In the genomic region with DNA sequence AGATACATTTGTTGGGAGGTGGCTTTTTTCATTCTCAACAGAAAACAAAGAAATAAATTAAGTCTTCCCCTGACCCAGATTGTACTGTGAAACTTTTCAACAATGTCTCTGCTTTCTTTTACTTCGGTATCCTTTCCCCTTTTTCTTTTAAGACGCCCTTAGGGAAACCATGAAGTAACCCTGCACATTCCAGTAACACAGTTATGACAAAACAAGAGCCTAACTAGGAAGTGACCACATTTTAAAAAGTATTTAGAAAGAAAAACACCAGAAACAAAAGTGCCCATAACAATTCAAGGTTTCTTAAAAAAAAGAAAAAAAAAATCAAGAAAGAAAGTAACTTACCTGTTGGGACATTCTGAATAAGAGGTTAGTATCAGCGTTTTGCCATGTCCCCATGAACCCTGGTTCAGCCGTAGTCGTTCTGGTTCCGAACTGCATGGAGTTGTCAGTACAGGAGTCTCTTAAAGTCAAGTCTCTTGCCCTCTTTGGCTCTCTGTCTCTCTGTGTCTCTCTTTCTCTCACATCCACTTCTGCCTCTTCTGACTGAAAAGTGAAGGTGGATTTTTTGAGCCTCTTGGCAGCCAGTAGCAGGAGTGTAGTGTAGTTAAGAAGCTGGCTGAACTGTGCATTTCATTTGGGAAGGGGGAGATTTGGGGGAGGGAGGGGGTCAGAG, we compare ENCODE assay signal across 1 cellular context.
TF ChIP-seq lines count a peak whose summit lies in the region.

No MANE protein-coding gene starts in this region.

TF ChIP-seq in neural cell, 6 proteins besides CTCF, POLR2A, EP300 and RAD21 (continued from another document):
- TF ChIP-seq, protein P1, sequence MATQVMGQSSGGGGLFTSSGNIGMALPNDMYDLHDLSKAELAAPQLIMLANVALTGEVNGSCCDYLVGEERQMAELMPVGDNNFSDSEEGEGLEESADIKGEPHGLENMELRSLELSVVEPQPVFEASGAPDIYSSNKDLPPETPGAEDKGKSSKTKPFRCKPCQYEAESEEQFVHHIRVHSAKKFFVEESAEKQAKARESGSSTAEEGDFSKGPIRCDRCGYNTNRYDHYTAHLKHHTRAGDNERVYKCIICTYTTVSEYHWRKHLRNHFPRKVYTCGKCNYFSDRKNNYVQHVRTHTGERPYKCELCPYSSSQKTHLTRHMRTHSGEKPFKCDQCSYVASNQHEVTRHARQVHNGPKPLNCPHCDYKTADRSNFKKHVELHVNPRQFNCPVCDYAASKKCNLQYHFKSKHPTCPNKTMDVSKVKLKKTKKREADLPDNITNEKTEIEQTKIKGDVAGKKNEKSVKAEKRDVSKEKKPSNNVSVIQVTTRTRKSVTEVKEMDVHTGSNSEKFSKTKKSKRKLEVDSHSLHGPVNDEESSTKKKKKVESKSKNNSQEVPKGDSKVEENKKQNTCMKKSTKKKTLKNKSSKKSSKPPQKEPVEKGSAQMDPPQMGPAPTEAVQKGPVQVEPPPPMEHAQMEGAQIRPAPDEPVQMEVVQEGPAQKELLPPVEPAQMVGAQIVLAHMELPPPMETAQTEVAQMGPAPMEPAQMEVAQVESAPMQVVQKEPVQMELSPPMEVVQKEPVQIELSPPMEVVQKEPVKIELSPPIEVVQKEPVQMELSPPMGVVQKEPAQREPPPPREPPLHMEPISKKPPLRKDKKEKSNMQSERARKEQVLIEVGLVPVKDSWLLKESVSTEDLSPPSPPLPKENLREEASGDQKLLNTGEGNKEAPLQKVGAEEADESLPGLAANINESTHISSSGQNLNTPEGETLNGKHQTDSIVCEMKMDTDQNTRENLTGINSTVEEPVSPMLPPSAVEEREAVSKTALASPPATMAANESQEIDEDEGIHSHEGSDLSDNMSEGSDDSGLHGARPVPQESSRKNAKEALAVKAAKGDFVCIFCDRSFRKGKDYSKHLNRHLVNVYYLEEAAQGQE (IDR thresholded peaks at IDR 0.05; ENCODE audit: borderline replicate concordance): no peak
- TF ChIP-seq POLR2AphosphoS5 (IDR thresholded peaks at IDR 0.05): peak; percentile 30
- TF ChIP-seq SMC3 (conservative IDR thresholded peaks at IDR 0.05; ENCODE audit: poor library complexity): no peak
- no peak for TF ChIP-seq EZH2 (IDR thresholded peaks at IDR 0.05; ENCODE audit: borderline replicate concordance, insufficient read depth, low read length, poor library complexity, severe bottlenecking)
TF ChIP-seq in neural cell: peak in this region for 1.
